ENCODE assay signal across 15 cellular contexts in the genomic region with DNA sequence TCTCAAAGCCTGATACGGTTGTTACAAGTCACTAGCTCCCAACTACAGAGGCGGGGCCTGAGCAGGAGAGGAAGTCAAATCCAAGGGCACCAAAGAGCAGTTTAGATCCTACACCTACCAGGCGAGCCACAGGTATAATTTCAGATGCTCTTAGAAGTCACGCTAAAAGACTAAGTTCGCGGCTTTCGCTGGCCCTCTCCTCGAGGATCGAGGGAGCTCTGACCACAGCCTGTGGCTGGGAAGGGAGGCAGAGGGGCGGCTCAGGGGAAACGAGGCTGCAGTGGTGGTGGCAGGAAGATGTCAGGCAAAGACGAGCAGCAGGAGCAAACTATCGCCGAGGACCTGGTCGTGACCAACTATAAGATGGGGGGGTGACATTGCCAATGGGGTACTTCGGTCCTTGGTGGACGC. TPM values are rescaled to one million over a fixed set of nuclear protein-coding genes. Genes with fewer than 3 reads are reported as not detected.
DNase-seq lines count a peak whose midpoint lies in the region; ATAC-seq and TF ChIP-seq lines count a peak whose summit lies in the region.
"Had no signal": no experiment of that assay in that cellular context is flagged by ENCODE, and none has a peak within 500 bp of the region (broad histone marks: within the 10 kb centered on the region; RNA-seq: fewer than 3 reads in every experiment).

No MANE protein-coding gene starts in this region.

- peaks cover 54% of the 10 kb centered on the region for H3K36me3 Mint-ChIP-seq in activated naive CD4-positive, alpha-beta T cell treated with anti-CD3 and anti-CD28 coated beads for 36 hours (ENCODE audit: low read depth)
- H3K36me3 Mint-ChIP-seq in activated CD4-positive, alpha-beta memory T cell treated with anti-CD3 and anti-CD28 coated beads, Interleukin-2, amount 10 ng/mL, durations not matched to agents 7 days and 5 days (ENCODE audit: low read depth) = peaks cover 81% of the 10 kb centered on the region
- H3K36me3 Mint-ChIP-seq in glutamatergic neuron (ENCODE audit: unreplicated experiment) = peaks cover 12% of the 10 kb centered on the region

- H3K18ac ChIP-seq in trophoblast cell (ENCODE audit: low read length) = no peak overlapping the region

- H3K27ac Mint-ChIP-seq in activated naive CD4-positive, alpha-beta T cell treated with anti-CD3 and anti-CD28 coated beads for 36 hours = peak overlapping the region; percentile 85
- peak overlapping the region; percentile 62 for H3K27ac Mint-ChIP-seq in activated CD4-positive, alpha-beta memory T cell treated with anti-CD3 and anti-CD28 coated beads, Interleukin-2, amount 10 ng/mL, durations not matched to agents 7 days and 5 days
- H3K27ac Mint-ChIP-seq in glutamatergic neuron (ENCODE audit: unreplicated experiment) = no peak overlapping the region

- no peak overlapping the region for H2BK120ac ChIP-seq in trophoblast cell (ENCODE audit: insufficient read depth, low read length, poor library complexity)

- H4K91ac ChIP-seq in trophoblast cell (ENCODE audit: low read depth, low read length) = no peak overlapping the region

- no CpG with 5 or more reads among the region's 17 CpGs for WGBS in trophoblast cell (ENCODE audit: extremely low coverage, insufficient coverage, insufficient read length)

- no peak overlapping the region for H2BK12ac ChIP-seq in trophoblast cell (ENCODE audit: low read length)

- no peak overlapping the region for H2AFZ ChIP-seq in trophoblast cell (ENCODE audit: insufficient read depth, low read length, poor library complexity)

- no peak overlapping the region for H3K4me2 ChIP-seq in trophoblast cell (ENCODE audit: low read length)

- no peaks in the 10 kb centered on the region for H3K27me3 ChIP-seq in trophoblast cell (ENCODE audit: insufficient read depth, low read length)
- H3K27me3 ChIP-seq: foreskin keratinocyte had no signal

- H3K23ac ChIP-seq in trophoblast cell (ENCODE audit: low read length) = no peak overlapping the region

- no peak overlapping the region for H4K12ac ChIP-seq in trophoblast cell (ENCODE audit: low read depth, low read length)

- H3K36me3 ChIP-seq in trophoblast cell (ENCODE audit: control insufficient read depth in 1 of 2, insufficient read depth in 2 of 2, low read length in 2 of 2) = no peaks in the 10 kb centered on the region
- H3K36me3 ChIP-seq: WERI-Rb-1 had no signal

- H3K79me1 ChIP-seq in trophoblast cell (ENCODE audit: low read length) = no peaks in the 10 kb centered on the region

- no peak overlapping the region for H3K4me3 ChIP-seq in trophoblast cell (ENCODE audit: low read depth, low read length)

- peaks cover 1% of the 10 kb centered on the region for H3K9me3 ChIP-seq in trophoblast cell (ENCODE audit: insufficient read depth, low read depth, low read length)

- H3K4ac ChIP-seq in trophoblast cell (ENCODE audit: low read depth, low read length) = no peak overlapping the region

- no peak overlapping the region for H2AK5ac ChIP-seq in trophoblast cell (ENCODE audit: low read length)

- no peak overlapping the region for H2BK5ac ChIP-seq in trophoblast cell (ENCODE audit: low read depth, low read length, poor library complexity)

- POLR2A ChIA-PET in activated CD4-positive, alpha-beta memory T cell treated with anti-CD3 and anti-CD28 coated beads, Interleukin-2, amount 10 ng/mL, durations not matched to agents 7 days and 5 days (lab: Charles Lee) = interaction anchor here (0.9 to 3.9 kb wide), 5 partner anchors 8 to 99 kb away, joined by 3 to 13 read pairs (median 7); no protein-coding TSS in a partner anchor

- intact Hi-C loops in activated naive CD4-positive, alpha-beta T cell treated with anti-CD3 and anti-CD28 coated beads for 36 hours (cut with micrococcal nuclease) = no loop called here

- H4K8ac ChIP-seq in trophoblast cell (ENCODE audit: low read depth, low read length) = no peak overlapping the region

- no peak for ATAC-seq in HG03520 (IDR thresholded peaks at IDR 0.05; ENCODE audit: unreplicated experiment)
- ATAC-seq: foreskin keratinocyte had no signal

- H3K9me3 Mint-ChIP-seq in activated naive CD4-positive, alpha-beta T cell treated with anti-CD3 and anti-CD28 coated beads for 36 hours = no peaks in the 10 kb centered on the region
- no peaks in the 10 kb centered on the region for H3K9me3 Mint-ChIP-seq in activated CD4-positive, alpha-beta memory T cell treated with anti-CD3 and anti-CD28 coated beads, Interleukin-2, amount 10 ng/mL, durations not matched to agents 7 days and 5 days
- H3K9me3 Mint-ChIP-seq in glutamatergic neuron (ENCODE audit: unreplicated experiment) = peaks cover 5% of the 10 kb centered on the region

- no peak overlapping the region for H3K14ac ChIP-seq in trophoblast cell (ENCODE audit: low read length)

- no peak overlapping the region for H3K9ac ChIP-seq in trophoblast cell (ENCODE audit: low read length)

- H3K79me2 ChIP-seq in trophoblast cell (ENCODE audit: control insufficient read depth, insufficient read depth, low read length, poor library complexity) = no peaks in the 10 kb centered on the region

- no peaks in the 10 kb centered on the region for H3K4me1 ChIP-seq in trophoblast cell (ENCODE audit: control insufficient read depth in 1 of 2, insufficient read depth in 2 of 2, low read length in 2 of 2)
- H3K4me1 ChIP-seq: foreskin keratinocyte had no signal

- TF ChIP-seq CTCF in glutamatergic neuron (IDR thresholded peaks at IDR 0.05; ENCODE audit: partially characterized antibody, unreplicated experiment) = no peak

- CTCF ChIA-PET in activated naive CD4-positive, alpha-beta T cell treated with anti-CD3 and anti-CD28 coated beads for 36 hours (lab: Charles Lee) = interaction anchor here (1.0 to 3.1 kb wide), 6 partner anchors 10 to 128 kb away, joined by 4 to 20 read pairs (median 5); no protein-coding TSS in a partner anchor
- CTCF ChIA-PET in activated CD4-positive, alpha-beta memory T cell treated with anti-CD3 and anti-CD28 coated beads, Interleukin-2, amount 10 ng/mL, durations not matched to agents 7 days and 5 days (lab: Charles Lee) = interaction anchor here (0.9 to 5.5 kb wide), 5 partner anchors 10 to 100 kb away, joined by 3 to 27 read pairs (median 4); no protein-coding TSS in a partner anchor

- H3K27ac ChIP-seq in temporal lobe (ENCODE audit: low read depth, low read length) = peak overlapping the region; percentile 96
- no peak overlapping the region for H3K27ac ChIP-seq in trophoblast cell (ENCODE audit: low read depth, low read length)
- H3K27ac ChIP-seq: foreskin keratinocyte, WERI-Rb-1 had no signal

- peak overlapping the region; percentile 53 for H3K4me3 Mint-ChIP-seq in activated naive CD4-positive, alpha-beta T cell treated with anti-CD3 and anti-CD28 coated beads for 36 hours
- H3K4me3 Mint-ChIP-seq in activated CD4-positive, alpha-beta memory T cell treated with anti-CD3 and anti-CD28 coated beads, Interleukin-2, amount 10 ng/mL, durations not matched to agents 7 days and 5 days = peak overlapping the region; percentile 9
- H3K4me3 Mint-ChIP-seq in glutamatergic neuron (ENCODE audit: unreplicated experiment) = peak overlapping the region; percentile 26

- peaks cover 90% of the 10 kb centered on the region for H3K4me1 Mint-ChIP-seq in activated naive CD4-positive, alpha-beta T cell treated with anti-CD3 and anti-CD28 coated beads for 36 hours (ENCODE audit: low read depth)
- H3K4me1 Mint-ChIP-seq in activated CD4-positive, alpha-beta memory T cell treated with anti-CD3 and anti-CD28 coated beads, Interleukin-2, amount 10 ng/mL, durations not matched to agents 7 days and 5 days = peaks cover 86% of the 10 kb centered on the region
- H3K4me1 Mint-ChIP-seq in glutamatergic neuron (ENCODE audit: low read depth, unreplicated experiment) = peaks cover 32% of the 10 kb centered on the region

- H3K27me3 Mint-ChIP-seq in activated naive CD4-positive, alpha-beta T cell treated with anti-CD3 and anti-CD28 coated beads for 36 hours (ENCODE audit: low read depth) = no peaks in the 10 kb centered on the region
- no peaks in the 10 kb centered on the region for H3K27me3 Mint-ChIP-seq in activated CD4-positive, alpha-beta memory T cell treated with anti-CD3 and anti-CD28 coated beads, Interleukin-2, amount 10 ng/mL, durations not matched to agents 7 days and 5 days
- peaks cover 15% of the 10 kb centered on the region for H3K27me3 Mint-ChIP-seq in glutamatergic neuron (ENCODE audit: unreplicated experiment)

- DNase-seq in activated naive CD4-positive, alpha-beta T cell treated with anti-CD3 and anti-CD28 coated beads for 36 hours = peak; percentile 53
- no peak for DNase-seq in activated naive CD4-positive, alpha-beta T cell (lab: John Stamatoyannopoulos, UW)
- no peak for DNase-seq in activated CD4-positive, alpha-beta memory T cell treated with anti-CD3 and anti-CD28 coated beads, Interleukin-2, amount 10 ng/mL, durations not matched to agents 7 days and 5 days
- DNase-seq in glutamatergic neuron (no peak), RPMI8226 (no peak), trophoblast cell (no peak)
- DNase-seq: foreskin keratinocyte, HCEC 1CT, KG1, mammary epithelial cell, NCI-H1105 treated with DMSO at 0.1 percent for 48 hours, NCI-H345, WERI-Rb-1 had no signal

RNA-seq across cellular contexts. Expression of a gene that starts 48.6 kb away (rescaled TPM):
- total RNA-seq in activated naive CD4-positive, alpha-beta T cell treated with anti-CD3 and anti-CD28 coated beads for 36 hours = 100 to 1,000 TPM; 156 to 160 TPM
- 100 to 1,000 TPM; 339 to 350 TPM for total RNA-seq in activated CD4-positive, alpha-beta memory T cell treated with anti-CD3 and anti-CD28 coated beads, Interleukin-2, amount 10 ng/mL, durations not matched to agents 7 days and 5 days
- total RNA-seq in glutamatergic neuron (ENCODE audit: unreplicated experiment) (192 TPM), temporal lobe (10.6 TPM)
- polyA plus RNA-seq in trophoblast cell (2013) = 6.3 and 6.5 TPM in 2 replicates

Comparison
In these comparisons a context has a peak if more than half of its experiments do, and no peak if none do; other contexts are left out.
1. RNA of a gene that starts 48.6 kb away (total RNA-seq): 339 to 350 TPM in activated CD4-positive, alpha-beta memory T cell treated with anti-CD3 and anti-CD28 coated beads, Interleukin-2, amount 10 ng/mL, durations not matched to agents 7 days and 5 days, 192 TPM in glutamatergic neuron (single experiment) and 156 to 160 TPM in activated naive CD4-positive, alpha-beta T cell treated with anti-CD3 and anti-CD28 coated beads for 36 hours; 10.6 TPM in temporal lobe (single experiment); every median in the first group is over 10 times any median in the second.
2. Peak in every context shown above with its lines, with median percentiles within 50 percentile points of each other: H3K4me3 Mint-ChIP-seq.